In the genomic region with DNA sequence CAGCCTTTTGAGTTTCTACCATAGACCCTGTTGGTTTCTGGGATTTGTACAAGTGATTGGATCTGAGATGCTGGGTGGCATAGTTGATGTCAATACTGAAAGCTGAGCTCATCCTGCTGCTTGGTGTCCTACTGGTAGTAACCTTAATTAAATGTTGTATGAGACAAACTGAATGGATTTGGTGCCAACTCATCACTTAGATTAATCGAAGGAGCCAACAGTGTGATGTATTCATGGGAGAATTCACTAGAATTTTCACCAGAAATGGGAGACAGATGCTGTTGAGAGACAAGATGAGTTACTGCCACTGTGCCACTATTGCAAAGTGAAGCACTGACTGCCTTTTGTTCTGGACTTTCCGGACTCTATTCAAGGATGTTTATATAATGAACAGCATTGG, we compare ENCODE assay signal across 27 cellular contexts.
"Had no signal": no experiment of that assay in that cellular context is flagged by ENCODE, and none has a peak within 500 bp of the region (broad histone marks: within the 10 kb centered on the region; RNA-seq: fewer than 3 reads in every experiment).

No MANE protein-coding gene starts in this region.

- H3K9me3 ChIP-seq: esophagus muscularis mucosa had no signal

- H3K27me3 Mint-ChIP-seq: activated CD4-positive, alpha-beta memory T cell treated with anti-CD3 and anti-CD28 coated beads, Interleukin-2, amount 10 ng/mL, durations not matched to agents 7 days and 5 days; activated CD4-positive, alpha-beta T cell treated with anti-CD3 and anti-CD28 coated beads, Interleukin-2, amount 10 ng/mL, durations not matched to agents 7 days and 5 days; activated naive CD8-positive, alpha-beta T cell; activated T-cell treated with anti-CD3 and anti-CD28 coated beads, Interleukin-2, amount 50 U/mL, for 24 hours; activated T-helper 17 cell treated with anti-CD3 and anti-CD28 coated beads, Interleukin-2, amount 50 U/mL, for 72 hours; central memory CD8-positive, alpha-beta T cell; dendritic cell treated with granulocyte-macrophage colony-stimulating factor and Interleukin-4, amounts not matched to agents 40 ng/mL and 50 ng/mL, for 4 days; effector memory CD8-positive, alpha-beta T cell had no signal

- H3K9me3 Mint-ChIP-seq: activated CD4-positive, alpha-beta memory T cell treated with anti-CD3 and anti-CD28 coated beads, Interleukin-2, amount 10 ng/mL, durations not matched to agents 7 days and 5 days; activated T-cell treated with anti-CD3 and anti-CD28 coated beads, Interleukin-2, amount 50 U/mL, for 24 hours; activated T-helper 17 cell treated with anti-CD3 and anti-CD28 coated beads, Interleukin-2, amount 50 U/mL, for 72 hours; central memory CD8-positive, alpha-beta T cell; dendritic cell treated with granulocyte-macrophage colony-stimulating factor and Interleukin-4, amounts not matched to agents 40 ng/mL and 50 ng/mL, for 4 days; effector memory CD8-positive, alpha-beta T cell had no signal

- DNase-seq: activated CD4-positive, alpha-beta memory T cell treated with anti-CD3 and anti-CD28 coated beads, Interleukin-2, amount 10 ng/mL, durations not matched to agents 7 days and 5 days; activated CD4-positive, alpha-beta T cell treated with anti-CD3 and anti-CD28 coated beads for 1 hour; activated CD4-positive, alpha-beta T cell treated with anti-CD3 and anti-CD28 coated beads for 4 hours; activated CD4-positive, alpha-beta T cell treated with anti-CD3 and anti-CD28 coated beads, Interleukin-2, amount 10 ng/mL, durations not matched to agents 7 days and 5 days; activated CD4-positive, alpha-beta T cell treated with anti-CD3 and anti-CD28 coated beads, Interleukin-2, amount 50 U/mL, for 4 hours; activated CD4-positive, CD25-positive, alpha-beta regulatory T cell; activated CD8-positive, alpha-beta memory T cell treated with anti-CD3 and anti-CD28 coated beads, Interleukin-2, amount 50 U/mL, for 48 hours; activated effector memory CD4-positive, alpha-beta T cell treated with Interleukin-2 at 50 U/mL for 16 hours; activated gamma-delta T cell treated with Interleukin-2 at 50 U/mL for 16 hours; activated naive CD4-positive, alpha-beta T cell treated with anti-CD3 and anti-CD28 coated beads, Interleukin-2, amount 50 U/mL, for 16 hours; activated naive CD4-positive, alpha-beta T cell treated with Interleukin-2 at 50 U/mL for 16 hours; activated T-cell treated with anti-CD3 and anti-CD28 coated beads for 4 hours; activated T-cell treated with anti-CD3 and anti-CD28 coated beads, Interleukin-2, amount 50 U/mL, for 24 hours; amniotic stem cell; anterior cingulate cortex; brain microvascular endothelial cell; effector CD4-positive, alpha-beta T cell; effector memory CD8-positive, alpha-beta T cell; erythroblast; head of caudate nucleus; T-helper 2 cell had no signal

- H3K4me3 Mint-ChIP-seq: activated CD4-positive, alpha-beta memory T cell treated with anti-CD3 and anti-CD28 coated beads, Interleukin-2, amount 10 ng/mL, durations not matched to agents 7 days and 5 days; activated CD4-positive, alpha-beta T cell treated with anti-CD3 and anti-CD28 coated beads, Interleukin-2, amount 10 ng/mL, durations not matched to agents 7 days and 5 days; activated naive CD8-positive, alpha-beta T cell; activated T-cell treated with anti-CD3 and anti-CD28 coated beads, Interleukin-2, amount 50 U/mL, for 24 hours; activated T-helper 17 cell treated with anti-CD3 and anti-CD28 coated beads, Interleukin-2, amount 50 U/mL, for 72 hours; central memory CD8-positive, alpha-beta T cell; dendritic cell treated with granulocyte-macrophage colony-stimulating factor and Interleukin-4, amounts not matched to agents 40 ng/mL and 50 ng/mL, for 4 days; effector memory CD8-positive, alpha-beta T cell had no signal

- H3K4me3 ChIP-seq: coronary artery, esophagus muscularis mucosa had no signal

- H3K27me3 ChIP-seq: brain microvascular endothelial cell, esophagus muscularis mucosa had no signal

- H3K36me3 ChIP-seq: brain microvascular endothelial cell had no signal

- H3K27ac Mint-ChIP-seq: activated CD4-positive, alpha-beta memory T cell treated with anti-CD3 and anti-CD28 coated beads, Interleukin-2, amount 10 ng/mL, durations not matched to agents 7 days and 5 days; activated CD4-positive, alpha-beta T cell treated with anti-CD3 and anti-CD28 coated beads, Interleukin-2, amount 10 ng/mL, durations not matched to agents 7 days and 5 days; activated naive CD8-positive, alpha-beta T cell; activated T-cell treated with anti-CD3 and anti-CD28 coated beads, Interleukin-2, amount 50 U/mL, for 24 hours; activated T-helper 17 cell treated with anti-CD3 and anti-CD28 coated beads, Interleukin-2, amount 50 U/mL, for 72 hours; dendritic cell treated with granulocyte-macrophage colony-stimulating factor and Interleukin-4, amounts not matched to agents 40 ng/mL and 50 ng/mL, for 4 days; effector memory CD8-positive, alpha-beta T cell had no signal

- H3K4me1 Mint-ChIP-seq: activated CD4-positive, alpha-beta T cell treated with anti-CD3 and anti-CD28 coated beads, Interleukin-2, amount 10 ng/mL, durations not matched to agents 7 days and 5 days had no signal

- ATAC-seq: activated T-helper 17 cell treated with anti-CD3 and anti-CD28 coated beads, Interleukin-2, amount 50 U/mL, for 72 hours; effector memory CD8-positive, alpha-beta T cell had no signal

- H3K27ac ChIP-seq: brain microvascular endothelial cell, coronary artery, esophagus muscularis mucosa had no signal
